ENCODE assay signal across 8 cellular contexts in genomic region chr7:100088095-100088620, GRCh38. TPM values are rescaled to one million over a fixed set of nuclear protein-coding genes. Genes with fewer than 3 reads are reported as not detected.
DNase-seq lines count a peak whose midpoint lies in the region; ATAC-seq, FAIRE-seq and TF ChIP-seq lines count a peak whose summit lies in the region.

No MANE protein-coding gene starts in this region.

- H3K4me3 Mint-ChIP-seq in brain (peak overlapping the region; percentile 94 to 97 (median 95)), mesothelial cell of epicardium (peak overlapping the region; percentile 92)

- H3K4me1 Mint-ChIP-seq in brain (peaks cover 25% of the 10 kb centered on the region), mesothelial cell of epicardium (peaks cover 17% of the 10 kb centered on the region)

- H3K27me3 Mint-ChIP-seq in brain (peaks cover 12% of the 10 kb centered on the region), mesothelial cell of epicardium (ENCODE audit: low read depth) (no peaks in the 10 kb centered on the region)

- POLR2A ChIA-PET in A549 (lab: Yijun Ruan, JAX): interaction anchor here (0.6 to 4.8 kb wide), 3 partner anchors 13 to 341 kb away, joined by 3 to 46 read pairs (median 3); partner anchors contain the start of genes AP4M1, MCM7 and ZCWPW1

- FAIRE-seq in A549 (lab: Jason Lieb, UNC): no peak

- peak overlapping the region; percentile 86 for H3K4me2 ChIP-seq in A549

- H3K36me3 Mint-ChIP-seq in brain (peaks cover 30% of the 10 kb centered on the region), mesothelial cell of epicardium (peaks cover 30% of the 10 kb centered on the region)

- TF ChIP-seq CTCF in A549 (IDR thresholded peaks at IDR 0.05): no peak
- no peak for TF ChIP-seq CTCF in brain (conservative IDR thresholded peaks at IDR 0.05)
- TF ChIP-seq CTCF in mesothelial cell of epicardium (IDR thresholded peaks at IDR 0.05; ENCODE audit: unreplicated experiment): no peak

- H3K4me1 ChIP-seq in A549: peaks cover 14% of the 10 kb centered on the region

- CTCF ChIA-PET in A549 (lab: Yijun Ruan, JAX): interaction anchor here (0.6 to 1.9 kb wide), 3 partner anchors 14 to 95 kb away, joined by 3 to 4 read pairs (median 3); partner anchors contain the start of gene AP4M1

- DNase-seq in A549 (ENCODE audit: low read depth in 1 of 2, low spot score in 1 of 2) (no peak), mesothelial cell of epicardium (ENCODE audit: low spot score in 2 of 2, unreplicated experiment in 2 of 2) (no peak), NCI-H2171 (lab: John Stamatoyannopoulos, UW) (no peak), OCI-M1 (lab: John Stamatoyannopoulos, UW) (no peak)

- H3K27ac ChIP-seq in A549: peak overlapping the region; percentile 88 to 94

- H3K27ac Mint-ChIP-seq in brain (peak overlapping the region; percentile 89 to 97 (median 96)), mesothelial cell of epicardium (peak overlapping the region; percentile 92)

- TF ChIP-seq RAD21 in A549 (conservative IDR thresholded peaks at IDR 0.05 in 1 of 2, IDR thresholded peaks at IDR 0.05 in 1 of 2): no peak

- H3K9me3 Mint-ChIP-seq in brain: no peaks in the 10 kb centered on the region
- no peaks in the 10 kb centered on the region for H3K9me3 Mint-ChIP-seq in mesothelial cell of epicardium

- no peaks in the 10 kb centered on the region for H3K9me3 ChIP-seq in A549

- no peak for TF ChIP-seq POLR2A in A549 (IDR thresholded peaks at IDR 0.05; ENCODE audit: low read length)

- no peak for ATAC-seq in A549
- peak; percentile 14 for ATAC-seq in HG02678 (IDR thresholded peaks at IDR 0.05; ENCODE audit: unreplicated experiment)
- ATAC-seq in HG02623 (IDR thresholded peaks at IDR 0.05; ENCODE audit: unreplicated experiment): no peak
- no peak for ATAC-seq in HG03280 (IDR thresholded peaks at IDR 0.05; ENCODE audit: unreplicated experiment)

- WGBS in A549 (ENCODE audit: missing lambda C conversion rate): 85% methylated on average over 11 of the region's 11 CpGs

- no peak for TF ChIP-seq EP300 in A549 (IDR thresholded peaks at IDR 0.05)

- peak overlapping the region; percentile 69 for H3K4me3 ChIP-seq in A549

TF ChIP-seq in A549, 52 proteins besides CTCF, POLR2A, EP300 and RAD21:
- TF ChIP-seq KDM5A (IDR thresholded peaks at IDR 0.05): no peak
- TF ChIP-seq, protein P1, sequence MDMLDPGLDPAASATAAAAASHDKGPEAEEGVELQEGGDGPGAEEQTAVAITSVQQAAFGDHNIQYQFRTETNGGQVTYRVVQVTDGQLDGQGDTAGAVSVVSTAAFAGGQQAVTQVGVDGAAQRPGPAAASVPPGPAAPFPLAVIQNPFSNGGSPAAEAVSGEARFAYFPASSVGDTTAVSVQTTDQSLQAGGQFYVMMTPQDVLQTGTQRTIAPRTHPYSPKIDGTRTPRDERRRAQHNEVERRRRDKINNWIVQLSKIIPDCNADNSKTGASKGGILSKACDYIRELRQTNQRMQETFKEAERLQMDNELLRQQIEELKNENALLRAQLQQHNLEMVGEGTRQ (IDR thresholded peaks at IDR 0.05): no peak
- TF ChIP-seq ATOH8 (CRISPR knock-in tag; IDR thresholded peaks at IDR 0.05; ENCODE audit: low read depth): no peak
- TF ChIP-seq MAZ (IDR thresholded peaks at IDR 0.05; ENCODE audit: borderline replicate concordance, low read depth, low read length): no peak
- no peak for TF ChIP-seq MYC (IDR thresholded peaks at IDR 0.05; ENCODE audit: borderline replicate concordance, low read length)
- TF ChIP-seq ZNF302 (CRISPR knock-in tag; IDR thresholded peaks at IDR 0.05): no peak
- no peak for TF ChIP-seq MAFK (IDR thresholded peaks at IDR 0.05; ENCODE audit: partially characterized antibody)
- TF ChIP-seq HEYL (CRISPR knock-in tag; IDR thresholded peaks at IDR 0.05): no peak
- TF ChIP-seq GATA3 (IDR thresholded peaks at IDR 0.05; ENCODE audit: borderline replicate concordance): no peak
- no peak for TF ChIP-seq ELK1 (IDR thresholded peaks at IDR 0.05; ENCODE audit: low read depth, low read length)
- TF ChIP-seq BHLHE40 (IDR thresholded peaks at IDR 0.05; ENCODE audit: low read depth, low read length): no peak
- TF ChIP-seq HDAC2 (IDR thresholded peaks at IDR 0.05): no peak
- TF ChIP-seq RNF2 (IDR thresholded peaks at IDR 0.05; ENCODE audit: borderline replicate concordance, low read depth): no peak; the same call in 1 of the 2 replicates
- no peak for TF ChIP-seq CHD2 (IDR thresholded peaks at IDR 0.05; ENCODE audit: low read length, partially characterized antibody)
- TF ChIP-seq FOXS1 (CRISPR knock-in tag; IDR thresholded peaks at IDR 0.05): no peak
- TF ChIP-seq MAX (IDR thresholded peaks at IDR 0.05): no peak

RNA-seq across cellular contexts. Expression of gene COPS6, which starts 0.6 kb away (rescaled TPM):
- polyA plus RNA-seq in A549 (2011; rRNA removed) (190 and 192 TPM in 2 replicates), A549 (2017; fragmentation: RNase III; extraction: RNeasy Plus Mini Kit Qiagen cat#74134 plus additional on column Dnase treatment) (205 to 295 TPM (median 219 TPM) in 3 replicates), brain (ENCODE audit: insufficient read depth, low read depth, low replicate concordance) (247 TPM)
- polyA plus RNA-seq in A549 (2012; cell fraction: cytosol; rRNA removed): 284 TPM in 2 replicates
- 142 and 159 TPM in 2 replicates for polyA plus RNA-seq in A549 (2012; cell fraction: nucleus; rRNA removed)
- polyA minus RNA-seq in A549 (2011; rRNA and poly(A)+ RNA removed): 225 and 256 TPM in 2 replicates
- 96.4 to 103 TPM (median 97.7 TPM) in 3 replicates for total RNA-seq in mesothelial cell of epicardium

RNA-seq across cellular contexts. Expression of gene ZNF3, which starts 6.6 kb away (rescaled TPM):
- polyA plus RNA-seq in A549 (2011; rRNA removed) (29.0 and 30.2 TPM in 2 replicates), A549 (2017; fragmentation: RNase III; extraction: RNeasy Plus Mini Kit Qiagen cat#74134 plus additional on column Dnase treatment) (19.9 to 23.7 TPM (median 22.5 TPM) in 3 replicates), brain (ENCODE audit: insufficient read depth, low read depth, low replicate concordance) (53.2 TPM)
- polyA plus RNA-seq in A549 (2012; cell fraction: cytosol; rRNA removed): 11.0 and 12.3 TPM in 2 replicates
- 27.9 and 35.0 TPM in 2 replicates for polyA plus RNA-seq in A549 (2012; cell fraction: nucleus; rRNA removed)
- 33.9 and 42.7 TPM in 2 replicates for polyA minus RNA-seq in A549 (2011; rRNA and poly(A)+ RNA removed)
- 78.6 to 85.9 TPM (median 81.1 TPM) in 3 replicates for total RNA-seq in mesothelial cell of epicardium

RNA-seq across cellular contexts. Expression of gene MCM7, which starts 13.0 kb away (rescaled TPM):
- polyA plus RNA-seq in A549 (2011; rRNA removed) (138 and 145 TPM in 2 replicates), A549 (2017; fragmentation: RNase III; extraction: RNeasy Plus Mini Kit Qiagen cat#74134 plus additional on column Dnase treatment) (265 to 287 TPM (median 280 TPM) in 3 replicates), brain (ENCODE audit: insufficient read depth, low read depth, low replicate concordance) (233 TPM)
- 433 and 443 TPM in 2 replicates for polyA plus RNA-seq in A549 (2012; cell fraction: cytosol; rRNA removed)
- 711 and 931 TPM in 2 replicates for polyA plus RNA-seq in A549 (2012; cell fraction: nucleus; rRNA removed)
- polyA minus RNA-seq in A549 (2011; rRNA and poly(A)+ RNA removed): 261 and 274 TPM in 2 replicates
- total RNA-seq in mesothelial cell of epicardium: 170 to 172 TPM (median 171 TPM) in 3 replicates

RNA-seq across cellular contexts. Expression of gene AP4M1, which starts 13.3 kb away (rescaled TPM):
- polyA plus RNA-seq in A549 (2011; rRNA removed) (13.7 and 16.6 TPM in 2 replicates), A549 (2017; fragmentation: RNase III; extraction: RNeasy Plus Mini Kit Qiagen cat#74134 plus additional on column Dnase treatment) (16.5 to 18.3 TPM (median 18.1 TPM) in 3 replicates), brain (ENCODE audit: insufficient read depth, low read depth, low replicate concordance) (27.2 TPM)
- polyA plus RNA-seq in A549 (2012; cell fraction: cytosol; rRNA removed): 17.3 and 19.4 TPM in 2 replicates
- 35.9 and 37.0 TPM in 2 replicates for polyA plus RNA-seq in A549 (2012; cell fraction: nucleus; rRNA removed)
- polyA minus RNA-seq in A549 (2011; rRNA and poly(A)+ RNA removed): 22.7 and 28.1 TPM in 2 replicates
- total RNA-seq in mesothelial cell of epicardium: 23.5 to 26.8 TPM (median 25.6 TPM) in 3 replicates

RNA-seq across cellular contexts. Expression of gene TAF6, which starts 31.0 kb away (rescaled TPM):
- polyA plus RNA-seq in A549 (2011; rRNA removed) (36.2 and 45.1 TPM in 2 replicates), A549 (2017; fragmentation: RNase III; extraction: RNeasy Plus Mini Kit Qiagen cat#74134 plus additional on column Dnase treatment) (57.0 to 62.5 TPM (median 57.1 TPM) in 3 replicates), brain (ENCODE audit: insufficient read depth, low read depth, low replicate concordance) (124 TPM)
- polyA plus RNA-seq in A549 (2012; cell fraction: cytosol; rRNA removed): 59.9 and 72.2 TPM in 2 replicates
- polyA plus RNA-seq in A549 (2012; cell fraction: nucleus; rRNA removed): 89.3 and 105 TPM in 2 replicates
- 46.2 and 51.4 TPM in 2 replicates for polyA minus RNA-seq in A549 (2011; rRNA and poly(A)+ RNA removed)
- 63.7 to 68.8 TPM (median 66.2 TPM) in 3 replicates for total RNA-seq in mesothelial cell of epicardium
